In genomic region chr5:176712546-176713297, GRCh38 we compare ENCODE assay signal across 15 cellular contexts.
A peak's percentile ranks its signal among the peaks of the same experiment; 100 is the strongest.
DNase-seq lines count a peak whose midpoint lies in the region; ATAC-seq and TF ChIP-seq lines count a peak whose summit lies in the region.
"Had no signal": no experiment of that assay in that cellular context is flagged by ENCODE, and none has a peak within 500 bp of the region (broad histone marks: within the 10 kb centered on the region; RNA-seq: fewer than 3 reads in every experiment).

No MANE protein-coding gene starts in this region.

- TF ChIP-seq CTCF in GM23338 (conservative IDR thresholded peaks at IDR 0.05; ENCODE audit: low read depth in 2 of 2): no peak
- TF ChIP-seq CTCF in endodermal cell (conservative IDR thresholded peaks at IDR 0.05): no peak
- no peak for TF ChIP-seq CTCF in nephron progenitor cell (IDR thresholded peaks at IDR 0.05)
- TF ChIP-seq CTCF in sigmoid colon (IDR thresholded peaks at IDR 0.05): no peak

- H3K4me3 Mint-ChIP-seq in GM23338 (peak overlapping the region; percentile 7; the same call in 1 of the 3 replicates), endodermal cell (no peak overlapping the region), nephron progenitor cell (no peak overlapping the region)
- H3K4me3 Mint-ChIP-seq: CD8-positive, alpha-beta memory T cell had no signal

- H3K27ac Mint-ChIP-seq in GM23338 (peak overlapping the region; percentile 72; the same call in 1 of the 2 replicates), endodermal cell (no peak overlapping the region), nephron progenitor cell (peak overlapping the region; percentile 23)
- H3K27ac Mint-ChIP-seq: CD8-positive, alpha-beta memory T cell had no signal

- peaks cover 16% of the 10 kb centered on the region; the same call in 1 of the 2 replicates for H3K9me3 ChIP-seq in NT2/D1 (ENCODE audit: insufficient read depth, low read length)
- H3K9me3 ChIP-seq in endodermal cell (ENCODE audit: control insufficient read depth, low read length): no peaks in the 10 kb centered on the region
- peaks cover 0 to 7% (median 3%) of the 10 kb centered on the region in 4 donors for H3K9me3 ChIP-seq in sigmoid colon
- H3K9me3 ChIP-seq: Caco-2, HAP-1 had no signal

- H3K27me3 ChIP-seq in GM23338 (ENCODE audit: insufficient read depth) (no peaks in the 10 kb centered on the region), NT2/D1 (ENCODE audit: insufficient read depth, insufficient read length) (no peaks in the 10 kb centered on the region), endodermal cell (ENCODE audit: control insufficient read depth, insufficient read depth, low read length, poor library complexity, severe bottlenecking) (no peaks in the 10 kb centered on the region), sigmoid colon (peaks cover 0 to 21% (median 7%) of the 10 kb centered on the region in 3 donors)
- H3K27me3 ChIP-seq: BLaER1 had no signal

- WGBS in endodermal cell (ENCODE audit: insufficient coverage in 1 of 2, insufficient read length in 1 of 2), 2 experiments: 65 to 71% methylated on average over 11 to 16 of the region's 16 CpGs
- 41 to 67% methylated on average over 16 of the region's 16 CpGs for WGBS in sigmoid colon, 2 donors

- intact Hi-C loops in sigmoid colon (cut with DNase I): no loop called here

- H3K4me2 ChIP-seq in GM23338: 0 out of 2 replicates have a peak overlapping the region, but pooled peaks have one; percentile 14
- H3K4me2 ChIP-seq: BLaER1 had no signal

- DNase-seq in GM23338 (ENCODE audit: low spot score): no peak
- DNase-seq in NT2/D1 (ENCODE audit: low read depth, low spot score): no peak
- DNase-seq in endodermal cell: peak; percentile 80
- no peak for DNase-seq in nephron progenitor cell
- DNase-seq in NCI-H187 treated with DMSO at 0.1 percent for 48 hours (lab: John Stamatoyannopoulos, UW): no peak
- DNase-seq in sigmoid colon: no peak
- DNase-seq: 8988T; AML-193; Caco-2; CD8-positive, alpha-beta memory T cell; DND-41; GDM1 had no signal

- no peak for TF ChIP-seq EP300 in sigmoid colon (IDR thresholded peaks at IDR 0.05)

- H3K9me2 ChIP-seq in GM23338 (ENCODE audit: insufficient read depth): no peaks in the 10 kb centered on the region

- H3K4me1 ChIP-seq in GM23338 (ENCODE audit: insufficient read depth) (peaks cover 6% of the 10 kb centered on the region; the same call in 1 of the 2 replicates), NT2/D1 (ENCODE audit: insufficient read depth, insufficient read length) (peaks cover 13% of the 10 kb centered on the region), endodermal cell (ENCODE audit: control insufficient read depth, insufficient read depth, low read length) (no peaks in the 10 kb centered on the region), sigmoid colon (no peaks in the 10 kb centered on the region)
- H3K4me1 ChIP-seq: Caco-2, HAP-1 had no signal

- H3K4me1 Mint-ChIP-seq in GM23338 (peaks cover 17% of the 10 kb centered on the region), endodermal cell (peaks cover 12% of the 10 kb centered on the region), nephron progenitor cell (peaks cover 17% of the 10 kb centered on the region)
- H3K4me1 Mint-ChIP-seq: CD8-positive, alpha-beta memory T cell had no signal

- no peaks in the 10 kb centered on the region for H3K36me3 ChIP-seq in GM23338 (ENCODE audit: insufficient read depth)
- H3K36me3 ChIP-seq in NT2/D1 (ENCODE audit: insufficient read depth, insufficient read length, low read length): no peaks in the 10 kb centered on the region
- no peaks in the 10 kb centered on the region for H3K36me3 ChIP-seq in endodermal cell (ENCODE audit: control insufficient read depth, insufficient read depth, low read length)
- no peaks in the 10 kb centered on the region for H3K36me3 ChIP-seq in sigmoid colon
- H3K36me3 ChIP-seq: BLaER1, HAP-1 had no signal

- H3K9ac ChIP-seq in NT2/D1 (ENCODE audit: insufficient read length, low read depth) (peak overlapping the region; percentile 32), endodermal cell (ENCODE audit: extremely low read depth, low read length, poor library complexity, severe bottlenecking) (no peak overlapping the region)
- H3K9ac ChIP-seq: BLaER1 had no signal

- H3K27me3 Mint-ChIP-seq in GM23338 (ENCODE audit: insufficient read depth, low read depth, poor library complexity) (peaks cover 23% of the 10 kb centered on the region), endodermal cell (ENCODE audit: insufficient read depth) (peaks cover 4% of the 10 kb centered on the region), nephron progenitor cell (ENCODE audit: low read depth, poor library complexity) (peaks cover 39% of the 10 kb centered on the region)

- H3K36me3 Mint-ChIP-seq in GM23338 (ENCODE audit: low read depth) (peaks cover 9% of the 10 kb centered on the region; the same call in 2 of the 3 replicates), endodermal cell (ENCODE audit: low read depth) (peaks cover 3% of the 10 kb centered on the region), nephron progenitor cell (ENCODE audit: low read depth) (peaks cover 6% of the 10 kb centered on the region)
- H3K36me3 Mint-ChIP-seq: CD8-positive, alpha-beta memory T cell had no signal

- no peaks in the 10 kb centered on the region for H3F3A ChIP-seq in GM23338 (replicated peaks; ENCODE audit: low read depth)

- no peak overlapping the region for H3K27ac ChIP-seq in GM23338 (ENCODE audit: low read depth)
- no peak overlapping the region for H3K27ac ChIP-seq in endodermal cell (ENCODE audit: low read depth, low read length)
- H3K27ac ChIP-seq in sigmoid colon: no peak overlapping the region
- H3K27ac ChIP-seq: BLaER1 had no signal

- peaks cover 16% of the 10 kb centered on the region for H3K9me3 Mint-ChIP-seq in GM23338
- peaks cover 16% of the 10 kb centered on the region for H3K9me3 Mint-ChIP-seq in endodermal cell
- H3K9me3 Mint-ChIP-seq in nephron progenitor cell: peaks cover 29% of the 10 kb centered on the region

- H2AFZ ChIP-seq in GM23338: peak overlapping the region; percentile 89

- ATAC-seq in GM23338 (peak; percentile 72), HG03196 (IDR thresholded peaks at IDR 0.05; ENCODE audit: unreplicated experiment) (no peak)

- H3K79me2 ChIP-seq in GM23338 (replicated peaks; ENCODE audit: insufficient read depth): no peaks in the 10 kb centered on the region

- no peak for TF ChIP-seq POLR2A in sigmoid colon (IDR thresholded peaks at IDR 0.05)

- no peaks in the 10 kb centered on the region for H4K20me1 ChIP-seq in GM23338 (replicated peaks; ENCODE audit: insufficient read depth)
- H4K20me1 ChIP-seq: BLaER1 had no signal

- H3K4me3 ChIP-seq in GM23338 (no peak overlapping the region), NT2/D1 (ENCODE audit: insufficient read length, low read depth) (no peak overlapping the region), endodermal cell (ENCODE audit: low read length) (no peak overlapping the region), sigmoid colon (no peak overlapping the region)
- H3K4me3 ChIP-seq: BLaER1, HAP-1 had no signal

TF ChIP-seq in GM23338, 12 proteins besides CTCF, POLR2A, EP300 and RAD21:
- TF ChIP-seq ZNF331 (CRISPR knock-in tag; IDR thresholded peaks at IDR 0.05; ENCODE audit: low read depth) (no peak), ZNF114 (CRISPR knock-in tag; IDR thresholded peaks at IDR 0.05) (no peak), JUNB (IDR thresholded peaks at IDR 0.05; ENCODE audit: unreplicated experiment) (no peak), NANOG (IDR thresholded peaks at IDR 0.05; ENCODE audit: borderline replicate concordance) (no peak), CREB1 (CRISPR knock-in tag; IDR thresholded peaks at IDR 0.05; ENCODE audit: low read depth) (no peak)
- TF ChIP-seq, protein P1, sequence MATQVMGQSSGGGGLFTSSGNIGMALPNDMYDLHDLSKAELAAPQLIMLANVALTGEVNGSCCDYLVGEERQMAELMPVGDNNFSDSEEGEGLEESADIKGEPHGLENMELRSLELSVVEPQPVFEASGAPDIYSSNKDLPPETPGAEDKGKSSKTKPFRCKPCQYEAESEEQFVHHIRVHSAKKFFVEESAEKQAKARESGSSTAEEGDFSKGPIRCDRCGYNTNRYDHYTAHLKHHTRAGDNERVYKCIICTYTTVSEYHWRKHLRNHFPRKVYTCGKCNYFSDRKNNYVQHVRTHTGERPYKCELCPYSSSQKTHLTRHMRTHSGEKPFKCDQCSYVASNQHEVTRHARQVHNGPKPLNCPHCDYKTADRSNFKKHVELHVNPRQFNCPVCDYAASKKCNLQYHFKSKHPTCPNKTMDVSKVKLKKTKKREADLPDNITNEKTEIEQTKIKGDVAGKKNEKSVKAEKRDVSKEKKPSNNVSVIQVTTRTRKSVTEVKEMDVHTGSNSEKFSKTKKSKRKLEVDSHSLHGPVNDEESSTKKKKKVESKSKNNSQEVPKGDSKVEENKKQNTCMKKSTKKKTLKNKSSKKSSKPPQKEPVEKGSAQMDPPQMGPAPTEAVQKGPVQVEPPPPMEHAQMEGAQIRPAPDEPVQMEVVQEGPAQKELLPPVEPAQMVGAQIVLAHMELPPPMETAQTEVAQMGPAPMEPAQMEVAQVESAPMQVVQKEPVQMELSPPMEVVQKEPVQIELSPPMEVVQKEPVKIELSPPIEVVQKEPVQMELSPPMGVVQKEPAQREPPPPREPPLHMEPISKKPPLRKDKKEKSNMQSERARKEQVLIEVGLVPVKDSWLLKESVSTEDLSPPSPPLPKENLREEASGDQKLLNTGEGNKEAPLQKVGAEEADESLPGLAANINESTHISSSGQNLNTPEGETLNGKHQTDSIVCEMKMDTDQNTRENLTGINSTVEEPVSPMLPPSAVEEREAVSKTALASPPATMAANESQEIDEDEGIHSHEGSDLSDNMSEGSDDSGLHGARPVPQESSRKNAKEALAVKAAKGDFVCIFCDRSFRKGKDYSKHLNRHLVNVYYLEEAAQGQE (IDR thresholded peaks at IDR 0.05; ENCODE audit: unreplicated experiment): no peak
